ENCODE assay signal across 11 cellular contexts in genomic region chr12:13011098-13011497, GRCh38. TPM values are rescaled to one million over a fixed set of nuclear protein-coding genes. Genes with fewer than 3 reads are reported as not detected.
"Had no signal": no experiment of that assay in that cellular context is flagged by ENCODE, and none has a peak within 500 bp of the region (broad histone marks: within the 10 kb centered on the region; RNA-seq: fewer than 3 reads in every experiment).

No MANE protein-coding gene starts in this region.

- H3K9ac ChIP-seq: KMS-11 had no signal

- ATAC-seq: HepG2 had no signal

- DNase-seq: Karpas-422, Kasumi-1, KBM-7, KG1 had no signal

- H3K4me2 ChIP-seq: KMS-11 had no signal

- FAIRE-seq: HepG2, HTR-8/SVneo had no signal

- H3K27ac ChIP-seq: HL-60, KMS-11 had no signal

RNA-seq across cellular contexts. Expression of gene GPRC5D, which starts 59.1 kb away (rescaled TPM):
- total RNA-seq: HepG2, HT-29, HT1080, LHCN-M2 had no signal
- polyA plus RNA-seq: HepG2 had no signal
